Comparison of ENCODE assay signal across 29 cellular contexts in genomic region chr2:64899081-64899865, GRCh38.
A peak's percentile ranks its signal among the peaks of the same experiment; 100 is the strongest.
DNase-seq lines count a peak whose midpoint lies in the region; ATAC-seq and TF ChIP-seq lines count a peak whose summit lies in the region.
"Had no signal": no experiment of that assay in that cellular context is flagged by ENCODE, and none has a peak within 500 bp of the region (broad histone marks: within the 10 kb centered on the region; RNA-seq: fewer than 3 reads in every experiment).

No MANE protein-coding gene starts in this region.

- no peaks in the 10 kb centered on the region for H3K9me3 Mint-ChIP-seq in activated naive CD8-positive, alpha-beta T cell treated with anti-CD3 and anti-CD28 coated beads, Interleukin-2, amount 10 ng/mL, durations not matched to agents 7 days and 5 days
- H3K9me3 Mint-ChIP-seq: activated T-helper 1 cell treated with anti-CD3 and anti-CD28 coated beads, Interleukin-12 subunit alpha, Interleukin-12 subunit beta, Interleukin-2, Interleukin-4 antibody, amounts not matched to agents 30 ng/mL and 10 ng/mL and 1 ng/mL, durations not matched to agents 14 hours and 24 hours and 36 hours; T-helper 1 cell treated with Interleukin-12 subunit alpha and Interleukin-12 subunit beta and Interleukin-4 antibody, amounts not matched to agents 30 μg/mL and 1 μg/mL, for 36 hours had no signal

- H3K4me1 Mint-ChIP-seq in activated naive CD8-positive, alpha-beta T cell treated with anti-CD3 and anti-CD28 coated beads, Interleukin-2, amount 10 ng/mL, durations not matched to agents 7 days and 5 days: peaks cover 9% of the 10 kb centered on the region
- H3K4me1 Mint-ChIP-seq: nephron progenitor cell had no signal

- no peak for TF ChIP-seq CTCF in liver (IDR thresholded peaks at IDR 0.05; ENCODE audit: low read depth, low read length, missing input control)

- H3K9ac ChIP-seq in liver (ENCODE audit: low read depth in 1 of 2, low read length in 2 of 2): peak overlapping the region; percentile 31 to 40
- H3K9ac ChIP-seq: parathyroid adenoma, SK-N-SH had no signal

- no peaks in the 10 kb centered on the region for H3K36me3 ChIP-seq in liver (ENCODE audit: control insufficient read depth in 4 of 4, insufficient read depth in 3 of 4, low read depth in 1 of 4, low read length in 3 of 4)
- H3K36me3 ChIP-seq: lower lobe of right lung, right atrium auricular region, spleen had no signal

- no peaks in the 10 kb centered on the region for H3K27me3 ChIP-seq in liver (ENCODE audit: control insufficient read depth in 4 of 4, insufficient read depth in 4 of 4, low read length in 3 of 4)
- H3K27me3 ChIP-seq: right atrium auricular region, spleen had no signal

- H3K36me3 Mint-ChIP-seq in activated naive CD8-positive, alpha-beta T cell treated with anti-CD3 and anti-CD28 coated beads, Interleukin-2, amount 10 ng/mL, durations not matched to agents 7 days and 5 days: peaks cover 2% of the 10 kb centered on the region

- peak overlapping the region; percentile 67 to 88 for H3K27ac ChIP-seq in liver (ENCODE audit: low read depth in 1 of 2, low read length in 2 of 2)
- peak overlapping the region; percentile 9 for H3K27ac ChIP-seq in temporal lobe (ENCODE audit: low read depth, low read length)
- H3K27ac ChIP-seq: epithelial cell of prostate, lower lobe of right lung, parathyroid adenoma, right atrium auricular region, spleen had no signal

- peak overlapping the region; percentile 23 for H3K4me3 Mint-ChIP-seq in activated naive CD8-positive, alpha-beta T cell treated with anti-CD3 and anti-CD28 coated beads, Interleukin-2, amount 10 ng/mL, durations not matched to agents 7 days and 5 days
- H3K4me3 Mint-ChIP-seq: activated T-helper 1 cell treated with anti-CD3 and anti-CD28 coated beads, Interleukin-12 subunit alpha, Interleukin-12 subunit beta, Interleukin-2, Interleukin-4 antibody, amounts not matched to agents 30 ng/mL and 10 ng/mL and 1 ng/mL, durations not matched to agents 14 hours and 24 hours and 36 hours; B cell; nephron progenitor cell; T-helper 1 cell treated with Interleukin-12 subunit alpha and Interleukin-12 subunit beta and Interleukin-4 antibody, amounts not matched to agents 30 μg/mL and 1 μg/mL, for 36 hours had no signal

- no peak for ATAC-seq in activated naive CD8-positive, alpha-beta T cell treated with anti-CD3 and anti-CD28 coated beads, Interleukin-2, amount 10 ng/mL, durations not matched to agents 7 days and 5 days (ENCODE audit: low read depth)
- ATAC-seq in GM21367 (IDR thresholded peaks at IDR 0.05; ENCODE audit: unreplicated experiment): no peak
- no peak for ATAC-seq in GM19467 (IDR thresholded peaks at IDR 0.05; ENCODE audit: unreplicated experiment)

- DNase-seq in activated effector memory CD4-positive, alpha-beta T cell treated with anti-CD3 and anti-CD28 coated beads, Interleukin-2, amount 50 U/mL, for 16 hours: peak; percentile 36
- DNase-seq in activated effector memory CD4-positive, alpha-beta T cell treated with Interleukin-2 at 50 U/mL for 16 hours: no peak
- DNase-seq in activated naive CD8-positive, alpha-beta T cell treated with anti-CD3 and anti-CD28 coated beads, Interleukin-2, amount 10 ng/mL, durations not matched to agents 7 days and 5 days: no peak
- DNase-seq in hypothalamus (lab: John Stamatoyannopoulos, UW): no peak
- DNase-seq: Caco-2; cerebellar nuclear complex; DMS79 treated with DMSO at 0.1 percent for 48 hours; GF-D8; GOT3; islet precursor cell; Kasumi-1; lower lobe of right lung; NCI-H1436 treated with DMSO at 0.1 percent for 48 hours; NCI-H2107; NCI-H748 treated with DMSO at 0.1 percent for 48 hours; nephron progenitor cell; SK-N-SH; spleen; stimulated activated CD4-positive, alpha-beta T cell treated with anti-CD3 and anti-CD28 coated beads, Interleukin-2, amount 100 ng/mL, for 48 hours had no signal

- peaks cover 14% of the 10 kb centered on the region for H3K27me3 Mint-ChIP-seq in activated naive CD8-positive, alpha-beta T cell treated with anti-CD3 and anti-CD28 coated beads, Interleukin-2, amount 10 ng/mL, durations not matched to agents 7 days and 5 days
- H3K27me3 Mint-ChIP-seq: B cell had no signal

- 60% methylated on average over 37 of the region's 37 CpGs for WGBS in liver

- H3K27ac Mint-ChIP-seq in activated naive CD8-positive, alpha-beta T cell treated with anti-CD3 and anti-CD28 coated beads, Interleukin-2, amount 10 ng/mL, durations not matched to agents 7 days and 5 days: no peak overlapping the region
- H3K27ac Mint-ChIP-seq: activated T-helper 1 cell treated with anti-CD3 and anti-CD28 coated beads, Interleukin-12 subunit alpha, Interleukin-12 subunit beta, Interleukin-2, Interleukin-4 antibody, amounts not matched to agents 30 ng/mL and 10 ng/mL and 1 ng/mL, durations not matched to agents 14 hours and 24 hours and 36 hours; B cell; nephron progenitor cell; T-helper 1 cell treated with Interleukin-12 subunit alpha and Interleukin-12 subunit beta and Interleukin-4 antibody, amounts not matched to agents 30 μg/mL and 1 μg/mL, for 36 hours had no signal

- H3K4me1 ChIP-seq in liver (ENCODE audit: control insufficient read depth in 4 of 4, insufficient read depth in 4 of 4, low read length in 3 of 4): peaks cover 0 to 9% (median 5%) of the 10 kb centered on the region in 4 donors
- H3K4me1 ChIP-seq: Caco-2, parathyroid adenoma, right atrium auricular region had no signal

- no peaks in the 10 kb centered on the region for H3K9me3 ChIP-seq in liver (ENCODE audit: control insufficient read depth in 4 of 4, low read length in 3 of 4)
- H3K9me3 ChIP-seq: Caco-2, lower lobe of right lung, right atrium auricular region, SK-N-SH had no signal

- peak overlapping the region; percentile 32 to 50 (median 38) for H3K4me3 ChIP-seq in liver (ENCODE audit: low read depth in 1 of 3, low read length in 3 of 3)
- H3K4me3 ChIP-seq: lower lobe of right lung, right atrium auricular region had no signal

- peak in 1 of 2 donors; percentile 6 for TF ChIP-seq RAD21 in liver (IDR thresholded peaks at IDR 0.05)

- POLR2A ChIA-PET in activated naive CD8-positive, alpha-beta T cell treated with anti-CD3 and anti-CD28 coated beads, Interleukin-2, amount 10 ng/mL, durations not matched to agents 7 days and 5 days (lab: Charles Lee): no interaction called here

TF ChIP-seq in liver, 16 proteins besides CTCF, POLR2A, EP300 and RAD21 (continues in another document):
- TF ChIP-seq REST (IDR thresholded peaks at IDR 0.05) (peak; percentile 24), HNF4A (conservative IDR thresholded peaks at IDR 0.05) (peak; percentile 77 to 79), SP1 (IDR thresholded peaks at IDR 0.05) (peak; percentile 69), ZBTB33 (IDR thresholded peaks at IDR 0.05) (peak; percentile 40), JUND (IDR thresholded peaks at IDR 0.05) (no peak), YY1 (IDR thresholded peaks at IDR 0.05) (peak; percentile 76), RXRA (IDR thresholded peaks at IDR 0.05) (peak; percentile 61 to 62), ATF3 (IDR thresholded peaks at IDR 0.05) (no peak), FOXA1 (IDR thresholded peaks at IDR 0.05) (no peak), GABPA (IDR thresholded peaks at IDR 0.05 in 1 of 2, conservative IDR thresholded peaks at IDR 0.05 in 1 of 2) (no peak), NR2F2 (IDR thresholded peaks at IDR 0.05) (no peak), HNF4G (IDR thresholded peaks at IDR 0.05) (peak; percentile 57)
- TF ChIP-seq, protein P1, sequence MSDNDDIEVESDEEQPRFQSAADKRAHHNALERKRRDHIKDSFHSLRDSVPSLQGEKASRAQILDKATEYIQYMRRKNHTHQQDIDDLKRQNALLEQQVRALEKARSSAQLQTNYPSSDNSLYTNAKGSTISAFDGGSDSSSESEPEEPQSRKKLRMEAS (IDR thresholded peaks at IDR 0.05): peak; percentile 60
